15 cellular contexts compared by ENCODE assay signal in the genomic region with DNA sequence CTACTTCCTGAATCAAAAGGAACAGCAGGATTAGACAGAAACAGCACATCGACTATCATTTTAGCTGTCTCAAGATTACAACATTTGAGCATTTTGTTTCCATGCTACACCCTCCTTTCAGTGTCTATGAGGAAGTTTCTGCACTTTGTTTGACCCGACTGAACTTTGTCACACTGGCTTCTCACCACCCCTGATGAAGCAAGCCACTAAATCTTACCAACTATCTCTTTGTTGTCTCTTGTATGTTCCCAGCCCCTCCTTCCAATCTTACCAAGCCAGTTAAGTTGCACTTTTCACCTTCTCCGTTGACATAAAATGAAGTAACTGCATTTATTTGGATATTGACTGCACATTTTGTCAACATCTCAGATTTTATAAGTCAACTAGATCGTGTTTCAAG.
DNase-seq lines count a peak whose midpoint lies in the region; ATAC-seq and TF ChIP-seq lines count a peak whose summit lies in the region.
"Had no signal": no experiment of that assay in that cellular context is flagged by ENCODE, and none has a peak within 500 bp of the region (broad histone marks: within the 10 kb centered on the region; RNA-seq: fewer than 3 reads in every experiment).

No MANE protein-coding gene starts in this region.

- DNase-seq in LoVo (ENCODE audit: low spot score) (peak; percentile 64), SKM-1 treated with dmso at 0.1 percent for 144 hours (lab: John Stamatoyannopoulos, UW; ENCODE audit: unreplicated experiment) (peak; percentile 98), left colon (peak in 1 of 2 donors; percentile 43), type B pancreatic cell (ENCODE audit: extremely low spot score, unreplicated experiment) (no peak), HuH-7.5 (ENCODE audit: low spot score) (no peak), MCF 10A (ENCODE audit: unreplicated experiment) (no peak)
- DNase-seq: activated CD4-positive, alpha-beta T cell treated with anti-CD3 and anti-CD28 coated beads, Interleukin-2, amount 10 ng/mL, durations not matched to agents 7 days and 5 days; activated T-cell treated with anti-CD3 and anti-CD28 coated beads, Interleukin-2, amount 50 U/mL, for 1 hour; central memory CD4-positive, alpha-beta T cell; endodermal cell; gastrocnemius medialis; midbrain; NCI-H1105 treated with DMSO at 0.1 percent for 48 hours; testis had no signal

- peak overlapping the region; percentile 78 for H3K27ac Mint-ChIP-seq in type B pancreatic cell
- no peak overlapping the region for H3K27ac Mint-ChIP-seq in MCF 10A (ENCODE audit: low read depth, unreplicated experiment)
- H3K27ac Mint-ChIP-seq: activated CD4-positive, alpha-beta T cell treated with anti-CD3 and anti-CD28 coated beads, Interleukin-2, amount 10 ng/mL, durations not matched to agents 7 days and 5 days; endodermal cell had no signal

- H3K27me3 Mint-ChIP-seq in type B pancreatic cell: no peaks in the 10 kb centered on the region
- H3K27me3 Mint-ChIP-seq in MCF 10A (ENCODE audit: insufficient read depth, unreplicated experiment): no peaks in the 10 kb centered on the region

- intact Hi-C loops in left colon (cut with DNase I, micrococcal nuclease): no loop called here
- intact Hi-C loops in MCF 10A (cut with micrococcal nuclease): no loop called here

- TF ChIP-seq CTCF in type B pancreatic cell (conservative IDR thresholded peaks at IDR 0.05) (no peak), MCF 10A (IDR thresholded peaks at IDR 0.05; ENCODE audit: unreplicated experiment) (no peak)

- no peaks in the 10 kb centered on the region for H3K9me3 Mint-ChIP-seq in type B pancreatic cell
- no peaks in the 10 kb centered on the region for H3K9me3 Mint-ChIP-seq in MCF 10A (ENCODE audit: unreplicated experiment)
- H3K9me3 Mint-ChIP-seq: activated CD4-positive, alpha-beta T cell treated with anti-CD3 and anti-CD28 coated beads, Interleukin-2, amount 10 ng/mL, durations not matched to agents 7 days and 5 days; endodermal cell had no signal

- H3K4me3 Mint-ChIP-seq in type B pancreatic cell (peak overlapping the region; percentile 48), MCF 10A (ENCODE audit: unreplicated experiment) (no peak overlapping the region)
- H3K4me3 Mint-ChIP-seq: activated CD4-positive, alpha-beta T cell treated with anti-CD3 and anti-CD28 coated beads, Interleukin-2, amount 10 ng/mL, durations not matched to agents 7 days and 5 days; endodermal cell had no signal

- CTCF ChIA-PET in MCF 10A (lab: Yijun Ruan, JAX): interaction anchor here (0.6 kb wide), 1 partner anchor 841 kb away, joined by 3 read pairs; no protein-coding TSS in a partner anchor

- BruUV-seq in MCF 10A (replicated peaks; lab: Mats Ljungman, UMichigan): no TSS peak

- H3K4me1 Mint-ChIP-seq in type B pancreatic cell (ENCODE audit: unreplicated experiment): peaks cover 38% of the 10 kb centered on the region
- H3K4me1 Mint-ChIP-seq in MCF 10A (ENCODE audit: insufficient read depth, unreplicated experiment): peaks cover 5% of the 10 kb centered on the region
- H3K4me1 Mint-ChIP-seq: activated CD4-positive, alpha-beta T cell treated with anti-CD3 and anti-CD28 coated beads, Interleukin-2, amount 10 ng/mL, durations not matched to agents 7 days and 5 days had no signal

- POLR2A ChIA-PET in MCF 10A (lab: Yijun Ruan, JAX): interaction anchor here (1.3 kb wide), 1 partner anchor 14 kb away, joined by 4 read pairs; no protein-coding TSS in a partner anchor

- H3K36me3 Mint-ChIP-seq in type B pancreatic cell (no peaks in the 10 kb centered on the region), MCF 10A (ENCODE audit: insufficient read depth, unreplicated experiment) (no peaks in the 10 kb centered on the region)

- peak; percentile 89 for ATAC-seq in left colon
- no peak for ATAC-seq in HG02970 (IDR thresholded peaks at IDR 0.05; ENCODE audit: low FRiP score, unreplicated experiment)
- ATAC-seq: gastrocnemius medialis had no signal

Comparison
In these comparisons a context has a peak if more than half of its experiments do, and no peak if none do; other contexts are left out.
1. DNase-seq: peak in LoVo (single experiment) and SKM-1 treated with dmso at 0.1 percent for 144 hours (single experiment); none in type B pancreatic cell (single experiment), HuH-7.5 (single experiment) and MCF 10A (single experiment).